ENCODE assay signal across 32 cellular contexts in genomic region chr6:152091201-152091600, GRCh38.
A peak's percentile ranks its signal among the peaks of the same experiment; 100 is the strongest.
DNase-seq lines count a peak whose midpoint lies in the region; ATAC-seq, FAIRE-seq and TF ChIP-seq lines count a peak whose summit lies in the region.
"Had no signal": no experiment of that assay in that cellular context is flagged by ENCODE, and none has a peak within 500 bp of the region (broad histone marks: within the 10 kb centered on the region; RNA-seq: fewer than 3 reads in every experiment).

No MANE protein-coding gene starts in this region.

- DNase-seq in Right ventricle myocardium superior (no peak), right atrium auricular region (ENCODE audit: low spot score) (no peak), astrocyte (ENCODE audit: low read depth) (no peak), fibroblast of pulmonary artery (ENCODE audit: low read depth) (peak; percentile 46), uterus (no peak), activated gamma-delta T cell treated with Interleukin-2 at 50 U/mL for 16 hours (no peak), gastrocnemius medialis (no peak)
- DNase-seq: activated CD4-positive, alpha-beta T cell treated with anti-CD3 and anti-CD28 coated beads, Interleukin-2, amount 50 U/mL, for 48 hours; activated CD4-positive, CD25-positive, alpha-beta regulatory T cell treated with anti-CD3 and anti-CD28 coated beads, Interleukin-2, amount 50 U/mL, for 72 hours; activated CD8-positive, alpha-beta memory T cell treated with anti-CD3 and anti-CD28 coated beads, Interleukin-2, amount 50 U/mL, for 4 hours; activated naive CD4-positive, alpha-beta T cell treated with anti-CD3 and anti-CD28 coated beads, Interleukin-2, amount 10 ng/mL, durations not matched to agents 7 days and 5 days; adrenal gland; Calu3; DND-41; GOT3; mesendoderm; NCI-H1092; NCI-H1694 treated with DMSO at 0.1 percent for 48 hours; ovary; retina; stimulated activated CD4-positive, alpha-beta T cell treated with anti-CD3 and anti-CD28 coated beads, Interleukin-1b, Interleukin-23, amount 100 ng/mL, for 48 hours; testis had no signal

- no peak overlapping the region for H3K4me3 ChIP-seq in right atrium auricular region
- no peak overlapping the region for H3K4me3 ChIP-seq in astrocyte (ENCODE audit: insufficient read depth, low read depth, low read length)
- no peak overlapping the region for H3K4me3 ChIP-seq in fibroblast of pulmonary artery (replicated peaks; ENCODE audit: low read depth, low read length)
- no peak overlapping the region for H3K4me3 ChIP-seq in uterus
- no peak overlapping the region for H3K4me3 ChIP-seq in gastrocnemius medialis
- H3K4me3 ChIP-seq: adrenal gland, esophagus muscularis mucosa, hepatocyte, K562, ovary, SK-N-MC, testis had no signal

- H3K9ac ChIP-seq in astrocyte (ENCODE audit: low read length) = no peak overlapping the region

- TF ChIP-seq CTCF in right atrium auricular region (IDR thresholded peaks at IDR 0.05) (no peak), astrocyte (IDR thresholded peaks at IDR 0.05; ENCODE audit: insufficient read depth, low read depth, low read length) (no peak), fibroblast of pulmonary artery (IDR thresholded peaks at IDR 0.05; ENCODE audit: low read length, missing control alignments) (no peak), uterus (IDR thresholded peaks at IDR 0.05) (no peak), gastrocnemius medialis (IDR thresholded peaks at IDR 0.05 in 4 of 5, conservative IDR thresholded peaks at IDR 0.05 in 1 of 5) (no peak)

- peaks cover 14% of the 10 kb centered on the region for H3K9me3 Mint-ChIP-seq in astrocyte (ENCODE audit: unreplicated experiment)
- H3K9me3 Mint-ChIP-seq: activated naive CD4-positive, alpha-beta T cell treated with anti-CD3 and anti-CD28 coated beads, Interleukin-2, amount 10 ng/mL, durations not matched to agents 7 days and 5 days; brain; stimulated activated naive CD8-positive, alpha-beta T cell treated with anti-CD3 and anti-CD28 coated beads, Interleukin-15, Interleukin-2, amounts not matched to agents 100 ng/mL and 50 ng/mL, for 24 hours had no signal

- TF ChIP-seq POLR2A in uterus (IDR thresholded peaks at IDR 0.05) = no peak
- no peak for TF ChIP-seq POLR2A in gastrocnemius medialis (IDR thresholded peaks at IDR 0.05)

- H3K4me3 Mint-ChIP-seq in astrocyte (ENCODE audit: unreplicated experiment) = no peak overlapping the region
- H3K4me3 Mint-ChIP-seq: activated naive CD4-positive, alpha-beta T cell treated with anti-CD3 and anti-CD28 coated beads, Interleukin-2, amount 10 ng/mL, durations not matched to agents 7 days and 5 days; brain; stimulated activated naive CD8-positive, alpha-beta T cell treated with anti-CD3 and anti-CD28 coated beads, Interleukin-15, Interleukin-2, amounts not matched to agents 100 ng/mL and 50 ng/mL, for 24 hours had no signal

- H4K20me1 ChIP-seq in astrocyte (ENCODE audit: insufficient read depth, low read length) = no peaks in the 10 kb centered on the region

- peaks cover 42% of the 10 kb centered on the region for H3K4me1 Mint-ChIP-seq in astrocyte (ENCODE audit: low read depth, unreplicated experiment)
- H3K4me1 Mint-ChIP-seq: activated naive CD4-positive, alpha-beta T cell treated with anti-CD3 and anti-CD28 coated beads, Interleukin-2, amount 10 ng/mL, durations not matched to agents 7 days and 5 days; brain had no signal

- in situ Hi-C loops in gastrocnemius medialis (cut with MboI; ENCODE audit: low sequenced_read_pairs in 4 of 4) = no loop called here

- H3K36me3 ChIP-seq in right atrium auricular region = no peaks in the 10 kb centered on the region
- no peaks in the 10 kb centered on the region for H3K36me3 ChIP-seq in astrocyte (ENCODE audit: insufficient read depth, low read length)
- no peaks in the 10 kb centered on the region for H3K36me3 ChIP-seq in uterus
- H3K36me3 ChIP-seq in gastrocnemius medialis = no peaks in the 10 kb centered on the region
- H3K36me3 ChIP-seq: adrenal gland, esophagus muscularis mucosa, ovary had no signal

- FAIRE-seq in astrocyte (lab: Jason Lieb, UNC) = no peak
- FAIRE-seq: A204.1, colon, frontal cortex, K562 had no signal

- H3K36me3 Mint-ChIP-seq in astrocyte (ENCODE audit: low read depth, unreplicated experiment) = no peaks in the 10 kb centered on the region
- H3K36me3 Mint-ChIP-seq: activated naive CD4-positive, alpha-beta T cell treated with anti-CD3 and anti-CD28 coated beads, Interleukin-2, amount 10 ng/mL, durations not matched to agents 7 days and 5 days; brain had no signal

- peak overlapping the region; percentile 23 for H3K27ac Mint-ChIP-seq in astrocyte (ENCODE audit: unreplicated experiment)
- H3K27ac Mint-ChIP-seq: activated naive CD4-positive, alpha-beta T cell treated with anti-CD3 and anti-CD28 coated beads, Interleukin-2, amount 10 ng/mL, durations not matched to agents 7 days and 5 days; brain; stimulated activated naive CD8-positive, alpha-beta T cell treated with anti-CD3 and anti-CD28 coated beads, Interleukin-15, Interleukin-2, amounts not matched to agents 100 ng/mL and 50 ng/mL, for 24 hours had no signal

- H3K27me3 Mint-ChIP-seq in astrocyte (ENCODE audit: low read depth, unreplicated experiment) = no peaks in the 10 kb centered on the region
- H3K27me3 Mint-ChIP-seq: brain; stimulated activated naive CD8-positive, alpha-beta T cell treated with anti-CD3 and anti-CD28 coated beads, Interleukin-15, Interleukin-2, amounts not matched to agents 100 ng/mL and 50 ng/mL, for 24 hours had no signal

- peak; percentile 32 for ATAC-seq in Right ventricle myocardium superior (ENCODE audit: poor library complexity)
- no peak for ATAC-seq in gastrocnemius medialis
- no peak for ATAC-seq in HG03175 (IDR thresholded peaks at IDR 0.05; ENCODE audit: unreplicated experiment)
- ATAC-seq: K562 had no signal

- H3K27ac ChIP-seq in right atrium auricular region (peak overlapping the region in 1 of 2 donors; percentile 19), astrocyte (ENCODE audit: low read depth, low read length) (peak overlapping the region; percentile 32), uterus (peak overlapping the region; percentile 79 to 81), gastrocnemius medialis (no peak overlapping the region)
- H3K27ac ChIP-seq: adrenal gland, esophagus muscularis mucosa, hepatocyte, SK-N-MC, testis had no signal

- H3K27me3 ChIP-seq in right atrium auricular region (no peaks in the 10 kb centered on the region), astrocyte (ENCODE audit: insufficient read depth, low read length) (no peaks in the 10 kb centered on the region), uterus (no peaks in the 10 kb centered on the region), gastrocnemius medialis (no peaks in the 10 kb centered on the region)
- H3K27me3 ChIP-seq: adrenal gland, esophagus muscularis mucosa, hepatocyte, ovary, testis had no signal

- H3K9me3 ChIP-seq in right atrium auricular region (no peaks in the 10 kb centered on the region), astrocyte (ENCODE audit: insufficient read depth, low read depth, low read length) (no peaks in the 10 kb centered on the region), uterus (no peaks in the 10 kb centered on the region), gastrocnemius medialis (no peaks in the 10 kb centered on the region)
- H3K9me3 ChIP-seq: adrenal gland, esophagus muscularis mucosa, ovary, testis had no signal

- no peak overlapping the region for H2AFZ ChIP-seq in astrocyte (ENCODE audit: low read depth, low read length)
- H2AFZ ChIP-seq: hepatocyte had no signal

- H3K4me2 ChIP-seq in astrocyte (ENCODE audit: low read length) = no peak overlapping the region
- H3K4me2 ChIP-seq: hepatocyte had no signal

- H3K79me2 ChIP-seq in astrocyte (ENCODE audit: insufficient read depth, low read length) = no peaks in the 10 kb centered on the region
- H3K79me2 ChIP-seq: hepatocyte had no signal

- H3K4me1 ChIP-seq in right atrium auricular region (peaks cover 0 to 31% of the 10 kb centered on the region in 2 donors), astrocyte (ENCODE audit: insufficient read depth, low read length) (peaks cover 44% of the 10 kb centered on the region), uterus (peaks cover 0 to 3% of the 10 kb centered on the region in 2 donors), gastrocnemius medialis (peaks cover 7 to 19% of the 10 kb centered on the region in 2 donors)
- H3K4me1 ChIP-seq: testis had no signal

- intact Hi-C loops in Right ventricle myocardium superior (cut with DNase I) (no loop called here), uterus (cut with DNase I; ENCODE audit: low total_unique reads) (no loop called here), gastrocnemius medialis (cut with DNase I; ENCODE audit: low total_unique reads) (no loop called here)

Comparison
In these comparisons a context has a peak if more than half of its experiments do, and no peak if none do; other contexts are left out.
1. H3K27ac ChIP-seq: peak in astrocyte (single experiment) and uterus (2 of 2); none in gastrocnemius medialis (0 of 4).